Comparison of ENCODE assay signal across 31 cellular contexts in the genomic region with DNA sequence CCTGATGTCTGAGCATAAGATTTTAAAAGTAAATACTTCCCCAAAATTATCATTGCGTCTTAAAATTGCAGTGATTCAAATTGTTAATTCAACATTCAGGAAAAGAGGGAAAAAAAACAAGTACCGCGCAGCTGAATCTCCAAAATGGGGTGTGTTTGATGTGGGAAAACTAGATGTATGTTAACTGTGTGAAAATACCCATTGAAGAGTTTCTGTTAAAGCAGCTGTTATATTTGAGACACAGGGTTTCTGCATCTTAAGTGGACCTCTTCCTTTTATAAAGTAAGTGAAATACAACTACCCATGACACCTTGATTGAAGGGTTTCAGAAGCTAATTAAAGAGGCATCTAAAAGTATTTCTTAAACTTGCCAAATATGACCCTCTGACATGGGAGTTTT.
"Had no signal": no experiment of that assay in that cellular context is flagged by ENCODE, and none has a peak within 500 bp of the region (broad histone marks: within the 10 kb centered on the region; RNA-seq: fewer than 3 reads in every experiment).

No MANE protein-coding gene starts in this region.

- H3K27ac ChIP-seq: adrenal gland, ascending aorta, body of pancreas, brain microvascular endothelial cell, breast epithelium, cardiac muscle cell had no signal

- H3K36me3 ChIP-seq: adrenal gland, ascending aorta, brain microvascular endothelial cell, breast epithelium, cardiac muscle cell had no signal

- ATAC-seq: activated naive CD4-positive, alpha-beta T cell treated with anti-CD3 and anti-CD28 coated beads, Interleukin-2, amount 50 U/mL, for 72 hours; activated naive CD8-positive, alpha-beta T cell treated with anti-CD3 and anti-CD28 coated beads, Interleukin-2, amount 50 U/mL, for 24 hours; activated T-cell treated with anti-CD3 and anti-CD28 coated beads, Interleukin-2, amount 50 U/mL, for 4 hours; activated T-cell treated with anti-CD3 and anti-CD28 coated beads, Interleukin-2, amount 50 U/mL, for 72 hours; activated T-helper 17 cell treated with anti-CD3 and anti-CD28 coated beads, Interleukin-2, amount 50 U/mL, for 72 hours; body of pancreas had no signal

- H3K4me1 ChIP-seq: adrenal gland, ascending aorta, body of pancreas, breast epithelium had no signal

- H3K27me3 ChIP-seq: adrenal gland, ascending aorta, body of pancreas, brain microvascular endothelial cell, breast epithelium, cardiac muscle cell had no signal

- H3K4me3 ChIP-seq: adrenal gland, ascending aorta, body of pancreas, breast epithelium, cardiac muscle cell had no signal

- H3K9me3 ChIP-seq: adrenal gland, ascending aorta, body of pancreas, breast epithelium had no signal

- DNase-seq: activated effector memory CD4-positive, alpha-beta T cell treated with anti-CD3 and anti-CD28 coated beads, Interleukin-2, amount 50 U/mL, for 16 hours; activated effector memory CD4-positive, alpha-beta T cell treated with Interleukin-2 at 50 U/mL for 16 hours; activated gamma-delta T cell; activated gamma-delta T cell treated with Interleukin-2 at 50 U/mL for 16 hours; activated naive CD4-positive, alpha-beta T cell; activated naive CD4-positive, alpha-beta T cell treated with anti-CD3 and anti-CD28 coated beads for 36 hours; activated naive CD4-positive, alpha-beta T cell treated with anti-CD3 and anti-CD28 coated beads, Interleukin-2, amount 10 ng/mL, durations not matched to agents 7 days and 5 days; activated naive CD4-positive, alpha-beta T cell treated with anti-CD3 and anti-CD28 coated beads, Interleukin-2, amount 50 U/mL, for 16 hours; activated naive CD4-positive, alpha-beta T cell treated with Interleukin-2 at 50 U/mL for 16 hours; activated naive CD8-positive, alpha-beta T cell treated with anti-CD3 and anti-CD28 coated beads for 36 hours; activated naive CD8-positive, alpha-beta T cell treated with anti-CD3 and anti-CD28 coated beads, Interleukin-2, amount 10 ng/mL, durations not matched to agents 7 days and 5 days; activated naive CD8-positive, alpha-beta T cell treated with anti-CD3 and anti-CD28 coated beads, Interleukin-2, amount 50 U/mL, for 24 hours; activated T-cell treated with anti-CD3 and anti-CD28 coated beads, Interleukin-2, amount 50 U/mL, for 24 hours; activated T-cell treated with anti-CD3 and anti-CD28 coated beads, Interleukin-2, amount 50 U/mL, for 4 hours; activated T-cell treated with anti-CD3 and anti-CD28 coated beads, Interleukin-2, amount 50 U/mL, for 48 hours; activated T-cell treated with anti-CD3 and anti-CD28 coated beads, Interleukin-2, amount 50 U/mL, for 72 hours; adrenal gland; amniotic stem cell; amygdala; anterior cingulate cortex; aorta; body of pancreas; brain microvascular endothelial cell; caudate nucleus; central memory CD4-positive, alpha-beta T cell; cerebellar nuclear complex had no signal
